In genomic region chr12:131874972-131875371, GRCh38 we compare ENCODE assay signal across 2 cellular contexts. TPM values are rescaled to one million over a fixed set of nuclear protein-coding genes. Genes with fewer than 3 reads are reported as not detected.
"Had no signal": no experiment of that assay in that cellular context is flagged by ENCODE, and none has a peak within 500 bp of the region (broad histone marks: within the 10 kb centered on the region; RNA-seq: fewer than 3 reads in every experiment).

No MANE protein-coding gene starts in this region.

RNA-seq across cellular contexts. Expression of gene MMP17, which starts 46.8 kb away (rescaled TPM):
- total RNA-seq: natural killer cell treated with Interleukin-12 subunit alpha and Interleukin-12 subunit beta and Interleukin-15 and Interleukin-18, amount 100 ng/mL, for 72 hours had no signal
- polyA plus RNA-seq: naive thymus-derived CD8-positive, alpha-beta T cell had no signal
